Comparison of ENCODE assay signal across 10 cellular contexts in the genomic region with DNA sequence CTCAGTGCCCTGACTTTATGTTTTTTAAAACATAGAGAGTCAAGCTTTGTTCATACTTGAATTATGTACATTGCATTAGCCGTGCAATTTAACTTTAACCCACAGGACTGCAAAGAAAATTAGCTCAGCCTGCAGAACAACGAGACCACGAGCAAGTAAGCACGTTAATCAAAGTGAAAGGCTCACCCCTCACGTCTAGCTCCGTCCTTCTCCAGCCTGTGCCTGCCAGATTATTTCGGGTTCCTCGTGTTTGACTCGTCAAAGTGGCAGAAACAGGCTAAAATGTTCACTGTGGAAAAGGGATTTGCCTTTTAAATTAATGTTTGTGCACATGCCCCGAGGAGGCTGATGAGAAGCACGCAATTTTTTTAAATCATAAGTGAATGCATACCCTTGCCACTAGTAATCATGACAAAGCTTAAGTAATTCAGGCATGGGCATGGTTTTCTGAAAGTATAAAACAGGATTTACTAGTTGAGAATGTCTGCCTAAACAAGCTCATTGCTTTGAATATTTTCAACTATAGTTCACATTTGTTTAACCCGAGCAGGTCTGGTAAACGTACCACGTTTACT. TPM values are rescaled to one million over a fixed set of nuclear protein-coding genes. Genes with fewer than 3 reads are reported as not detected.
DNase-seq lines count a peak whose midpoint lies in the region; ATAC-seq and TF ChIP-seq lines count a peak whose summit lies in the region.
"Had no signal": no experiment of that assay in that cellular context is flagged by ENCODE, and none has a peak within 500 bp of the region (broad histone marks: within the 10 kb centered on the region; RNA-seq: fewer than 3 reads in every experiment).

No MANE protein-coding gene starts in this region.

- H2AFZ ChIP-seq in GM23338 (peak overlapping the region; percentile 8; the same call in 1 of the 2 replicates), SU-DHL-6 (ENCODE audit: low read depth, low read length, severe bottlenecking) (peak overlapping the region; percentile 27)
- H2AFZ ChIP-seq: neural progenitor cell had no signal

- H3K27me3 ChIP-seq in GM23338 (ENCODE audit: insufficient read depth) (no peaks in the 10 kb centered on the region), SU-DHL-6 (ENCODE audit: low read length) (no peaks in the 10 kb centered on the region), foreskin keratinocyte (no peaks in the 10 kb centered on the region), thymus (ENCODE audit: control insufficient read depth, insufficient read depth) (no peaks in the 10 kb centered on the region), testis (no peaks in the 10 kb centered on the region)
- H3K27me3 ChIP-seq: neural progenitor cell had no signal

- no peaks in the 10 kb centered on the region for H3K9me3 Mint-ChIP-seq in GM23338
- H3K9me3 Mint-ChIP-seq: neural progenitor cell had no signal

- no peak overlapping the region for H3K27ac Mint-ChIP-seq in GM23338
- H3K27ac Mint-ChIP-seq: neural progenitor cell had no signal

- H3K36me3 Mint-ChIP-seq in GM23338 (ENCODE audit: low read depth), result no peaks in the 10 kb centered on the region

- intact Hi-C loops in posterior vena cava (cut with DNase I) (no loop called here), testis (cut with DNase I; ENCODE audit: low total_unique reads) (no loop called here)

- no peak for TF ChIP-seq CTCF in GM23338 (conservative IDR thresholded peaks at IDR 0.05; ENCODE audit: low read depth in 2 of 2)
- TF ChIP-seq CTCF in SU-DHL-6 (IDR thresholded peaks at IDR 0.05; ENCODE audit: insufficient read depth, low read length, poor library complexity, severe bottlenecking), result no peak
- TF ChIP-seq CTCF in foreskin keratinocyte (conservative IDR thresholded peaks at IDR 0.05), result no peak
- TF ChIP-seq CTCF in testis (IDR thresholded peaks at IDR 0.05), result no peak

- DNase-seq in GM23338 (ENCODE audit: low spot score), result no peak
- DNase-seq in foreskin keratinocyte, result peak; percentile 66 to 89
- DNase-seq in stimulated activated naive CD4-positive, alpha-beta T cell (lab: John Stamatoyannopoulos, UW), result no peak
- DNase-seq in posterior vena cava (ENCODE audit: low spot score), result no peak
- no peak for DNase-seq in testis
- DNase-seq: NCI-H446 treated with DMSO at 0.1 percent for 48 hours; stimulated activated CD8-positive, alpha-beta memory T cell treated with anti-CD3 and anti-CD28 coated beads, Interleukin-4, amount 100 ng/mL, for 48 hours had no signal

- no peak overlapping the region for H3K4me2 ChIP-seq in GM23338
- peak overlapping the region; percentile 78 for H3K4me2 ChIP-seq in SU-DHL-6 (ENCODE audit: low read depth, low read length, poor library complexity, severe bottlenecking)
- H3K4me2 ChIP-seq: neural progenitor cell had no signal

- peaks cover 30% of the 10 kb centered on the region for H3K4me1 ChIP-seq in GM23338 (ENCODE audit: insufficient read depth)
- peaks cover 51% of the 10 kb centered on the region for H3K4me1 ChIP-seq in foreskin keratinocyte
- no peaks in the 10 kb centered on the region for H3K4me1 ChIP-seq in thymus (ENCODE audit: control insufficient read depth, insufficient read depth, low read length)
- H3K4me1 ChIP-seq in testis, result no peaks in the 10 kb centered on the region

- H3K36me3 ChIP-seq in GM23338 (ENCODE audit: insufficient read depth), result no peaks in the 10 kb centered on the region
- no peaks in the 10 kb centered on the region for H3K36me3 ChIP-seq in SU-DHL-6 (ENCODE audit: low read length)
- no peaks in the 10 kb centered on the region for H3K36me3 ChIP-seq in thymus (ENCODE audit: control insufficient read depth, insufficient read depth)
- no peaks in the 10 kb centered on the region for H3K36me3 ChIP-seq in testis (ENCODE audit: low read depth, missing control alignments)
- H3K36me3 ChIP-seq: neural progenitor cell had no signal

- ATAC-seq in GM23338 (no peak), foreskin keratinocyte (peak; percentile 59)

- H3K4me1 Mint-ChIP-seq in GM23338, result peaks cover 45% of the 10 kb centered on the region

- no peak for TF ChIP-seq POLR2A in testis (IDR thresholded peaks at IDR 0.05)

- H3K9me2 ChIP-seq in GM23338 (ENCODE audit: insufficient read depth), result peaks cover 7% of the 10 kb centered on the region; the same call in 1 of the 2 replicates
- H3K9me2 ChIP-seq in SU-DHL-6 (replicated peaks; ENCODE audit: insufficient read depth, low read length), result no peaks in the 10 kb centered on the region

- H3K9ac ChIP-seq in SU-DHL-6 (ENCODE audit: low read length), result peak overlapping the region; percentile 64
- H3K9ac ChIP-seq: neural progenitor cell had no signal

- H3F3A ChIP-seq in GM23338 (replicated peaks; ENCODE audit: low read depth) (no peaks in the 10 kb centered on the region), SU-DHL-6 (ENCODE audit: insufficient read depth) (peaks cover 40% of the 10 kb centered on the region)

- H3K4me3 ChIP-seq in GM23338 (no peak overlapping the region), SU-DHL-6 (ENCODE audit: insufficient read depth, low read length, poor library complexity, severe bottlenecking) (peak overlapping the region; percentile 17), thymus (ENCODE audit: low read length) (no peak overlapping the region), testis (no peak overlapping the region)
- H3K4me3 ChIP-seq: neural progenitor cell had no signal

- H3K27ac ChIP-seq in GM23338 (ENCODE audit: low read depth) (no peak overlapping the region), SU-DHL-6 (ENCODE audit: low read depth, low read length) (peak overlapping the region; percentile 93), foreskin keratinocyte (peak overlapping the region; percentile 70), thymus (ENCODE audit: low read depth) (peak overlapping the region; percentile 21), testis (peak overlapping the region in 1 of 2 donors; percentile 8)
- H3K27ac ChIP-seq: neural progenitor cell had no signal

- H3K4me3 Mint-ChIP-seq in GM23338, result no peak overlapping the region
- H3K4me3 Mint-ChIP-seq: neural progenitor cell had no signal

- 73% methylated on average over 14 of the region's 14 CpGs for WGBS in thymus
- WGBS in testis, 2 donors, result 35 to 40% methylated on average over 14 of the region's 14 CpGs

- H3K79me2 ChIP-seq in GM23338 (replicated peaks; ENCODE audit: insufficient read depth) (no peaks in the 10 kb centered on the region), SU-DHL-6 (ENCODE audit: insufficient read depth, low read length) (peaks cover 13% of the 10 kb centered on the region; the same call in 1 of the 2 replicates)

- H4K20me1 ChIP-seq in GM23338 (replicated peaks; ENCODE audit: insufficient read depth) (no peaks in the 10 kb centered on the region), SU-DHL-6 (ENCODE audit: low read depth, low read length) (no peaks in the 10 kb centered on the region)

- no peaks in the 10 kb centered on the region for H3K9me3 ChIP-seq in SU-DHL-6 (ENCODE audit: insufficient read depth, low read length)
- no peaks in the 10 kb centered on the region for H3K9me3 ChIP-seq in thymus (ENCODE audit: control insufficient read depth)
- H3K9me3 ChIP-seq in testis, result no peaks in the 10 kb centered on the region

- H3K27me3 Mint-ChIP-seq in GM23338 (ENCODE audit: insufficient read depth, low read depth, poor library complexity), result peaks cover 2% of the 10 kb centered on the region

TF ChIP-seq in GM23338, 12 proteins besides CTCF, POLR2A, EP300 and RAD21 (continues in another document):
- TF ChIP-seq EZH2 (IDR thresholded peaks at IDR 0.05; ENCODE audit: low read depth, unreplicated experiment) (no peak), STAT1 (IDR thresholded peaks at IDR 0.05; ENCODE audit: unreplicated experiment) (no peak), NANOG (IDR thresholded peaks at IDR 0.05; ENCODE audit: borderline replicate concordance) (no peak), JUNB (IDR thresholded peaks at IDR 0.05; ENCODE audit: unreplicated experiment) (no peak), ZNF331 (CRISPR knock-in tag; IDR thresholded peaks at IDR 0.05; ENCODE audit: low read depth) (no peak), EZH2phosphoT487 (IDR thresholded peaks at IDR 0.05; ENCODE audit: unreplicated experiment) (no peak)
- TF ChIP-seq, protein P1, sequence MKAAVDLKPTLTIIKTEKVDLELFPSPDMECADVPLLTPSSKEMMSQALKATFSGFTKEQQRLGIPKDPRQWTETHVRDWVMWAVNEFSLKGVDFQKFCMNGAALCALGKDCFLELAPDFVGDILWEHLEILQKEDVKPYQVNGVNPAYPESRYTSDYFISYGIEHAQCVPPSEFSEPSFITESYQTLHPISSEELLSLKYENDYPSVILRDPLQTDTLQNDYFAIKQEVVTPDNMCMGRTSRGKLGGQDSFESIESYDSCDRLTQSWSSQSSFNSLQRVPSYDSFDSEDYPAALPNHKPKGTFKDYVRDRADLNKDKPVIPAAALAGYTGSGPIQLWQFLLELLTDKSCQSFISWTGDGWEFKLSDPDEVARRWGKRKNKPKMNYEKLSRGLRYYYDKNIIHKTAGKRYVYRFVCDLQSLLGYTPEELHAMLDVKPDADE (IDR thresholded peaks at IDR 0.05), result no peak

RNA-seq across cellular contexts. Expression of a gene that starts 15.3 kb away (rescaled TPM):
- total RNA-seq in GM23338 (2014; rRNA removed; shearing (Covaris generic)), result 11.5 and 12.4 TPM in 2 replicates
- polyA plus RNA-seq in GM23338 (2016; fragmentation: Nextera tagmentation; extraction: Ambion mirVana) (5.9 and 8.7 TPM in 2 replicates), foreskin keratinocyte (5.0 and 5.8 TPM in 2 replicates), thymus (11.0 TPM), testis (ENCODE audit: insufficient read depth, low read depth, low replicate concordance) (66.7 TPM)
- total RNA-seq in foreskin keratinocyte (58.0 and 59.5 TPM in 2 replicates), posterior vena cava (100 to 1,000 TPM; 101 to 125 TPM), testis (100 to 1,000 TPM; 131 to 167 TPM)

Comparison
In these comparisons a context has a peak if more than half of its experiments do, and no peak if none do; other contexts are left out.
1. DNase-seq: peak in foreskin keratinocyte (2 of 2); none in GM23338 (single experiment), stimulated activated naive CD4-positive, alpha-beta T cell (0 of 6), posterior vena cava (single experiment) and testis (single experiment).